ENCODE assay signal across 2 cellular contexts in genomic region chr11:1243521-1243920, GRCh38. TPM values are rescaled to one million over a fixed set of nuclear protein-coding genes. Genes with fewer than 3 reads are reported as not detected.
"Had no signal": no experiment of that assay in that cellular context is flagged by ENCODE, and none has a peak within 500 bp of the region (broad histone marks: within the 10 kb centered on the region; RNA-seq: fewer than 3 reads in every experiment).

No MANE protein-coding gene starts in this region.

RNA-seq across cellular contexts. Expression of gene MUC5B, which starts 20.7 kb away (rescaled TPM):
- total RNA-seq: HepG2, IMR-90 had no signal
